In the genomic region with DNA sequence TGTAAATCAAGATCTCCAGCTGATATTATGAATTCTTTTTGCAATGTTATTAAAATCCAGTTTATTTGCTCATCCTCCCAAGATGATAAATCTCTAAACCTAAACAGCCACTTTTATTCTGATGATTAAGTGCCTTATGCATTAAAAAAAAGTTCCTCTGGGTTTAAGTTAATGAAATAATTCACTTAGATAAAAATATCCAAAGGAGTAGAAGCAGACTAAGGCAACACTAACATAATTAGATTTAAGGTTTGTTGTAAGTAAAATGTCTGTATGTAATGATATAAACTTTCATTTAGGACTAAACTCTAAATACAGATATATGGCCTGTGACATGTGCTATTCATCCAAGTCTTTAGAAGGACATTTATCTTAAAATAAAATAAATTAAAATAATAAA, we compare ENCODE assay signal across 9 cellular contexts.
"Had no signal": no experiment of that assay in that cellular context is flagged by ENCODE, and none has a peak within 500 bp of the region (broad histone marks: within the 10 kb centered on the region; RNA-seq: fewer than 3 reads in every experiment).

No MANE protein-coding gene starts in this region.

- ATAC-seq: HCT116, HepG2 had no signal

- H3K4me1 ChIP-seq: HAP-1 had no signal

- H3K4me3 ChIP-seq: HAP-1 had no signal

- H3K4me2 ChIP-seq: KMS-11 had no signal

- DNase-seq: GOT3, H7, Karpas-422, KBM-7 had no signal

- H3K9me3 ChIP-seq: HAP-1 had no signal

- H3K27ac ChIP-seq: HL-60, KMS-11 had no signal

- H3K36me3 ChIP-seq: HAP-1 had no signal

- H3K9ac ChIP-seq: KMS-11 had no signal
